ENCODE assay signal across 24 cellular contexts in genomic region chr10:51269816-51270215, GRCh38.
DNase-seq lines count a peak whose midpoint lies in the region; ATAC-seq, FAIRE-seq and TF ChIP-seq lines count a peak whose summit lies in the region.
"Had no signal": no experiment of that assay in that cellular context is flagged by ENCODE, and none has a peak within 500 bp of the region (broad histone marks: within the 10 kb centered on the region; RNA-seq: fewer than 3 reads in every experiment).

No MANE protein-coding gene starts in this region.

- no peak overlapping the region for H2AFZ ChIP-seq in IMR-90 (replicated peaks; ENCODE audit: low read length, poor library complexity)
- no peak overlapping the region for H2AFZ ChIP-seq in H1 (ENCODE audit: low read length)
- no peak overlapping the region for H2AFZ ChIP-seq in neural progenitor cell (replicated peaks)

- H3K56ac ChIP-seq in IMR-90 (ENCODE audit: extremely low read depth, insufficient read depth, low read length): no peak overlapping the region
- H3K56ac ChIP-seq in H1 (replicated peaks; ENCODE audit: insufficient read length, low read depth, low read length): no peak overlapping the region

- no peaks in the 10 kb centered on the region for H3K9me1 ChIP-seq in IMR-90 (ENCODE audit: insufficient read depth, low read length)

- H4K8ac ChIP-seq in IMR-90 (ENCODE audit: low read depth in 2 of 2, low read length in 2 of 2) (no peak overlapping the region), H1 (ENCODE audit: extremely low read depth, insufficient read depth, low read length) (no peak overlapping the region)

- no peak overlapping the region for H2BK12ac ChIP-seq in H1 (ENCODE audit: low read depth, low read length)

- H2BK20ac ChIP-seq in IMR-90 (ENCODE audit: low read depth, low read length) (no peak overlapping the region), H1 (ENCODE audit: low read length) (no peak overlapping the region)

- H3K4me1 ChIP-seq in IMR-90 (ENCODE audit: control insufficient read depth, insufficient read depth, low read length) (peaks cover 1% of the 10 kb centered on the region; the same call in 1 of the 2 replicates), H1 (replicated peaks in 1 of 4; ENCODE audit: control insufficient read depth in 3 of 4, insufficient read depth in 4 of 4, low read length in 3 of 4) (peaks cover 0 to 14% (median 0%) of the 10 kb centered on the region in 4 experiments; a peak in 3 of 7 replicates), neural progenitor cell (peaks cover 10% of the 10 kb centered on the region), tibial artery (peaks cover 0 to 54% (median 0%) of the 10 kb centered on the region in 4 donors)
- H3K4me1 ChIP-seq: BE2C, SJCRH30 had no signal

- H3K36me3 Mint-ChIP-seq in neural progenitor cell: peaks cover 2% of the 10 kb centered on the region
- H3K36me3 Mint-ChIP-seq in T-helper 17 cell (ENCODE audit: low read depth): no peaks in the 10 kb centered on the region
- H3K36me3 Mint-ChIP-seq: activated naive CD8-positive, alpha-beta T cell treated with anti-CD3 and anti-CD28 coated beads, Interleukin-2, amount 10 ng/mL, durations not matched to agents 7 days and 5 days; memory B cell had no signal

- peaks cover 4 to 14% of the 10 kb centered on the region in 2 experiments; a peak in 3 of 4 replicates for H3K79me1 ChIP-seq in IMR-90 (ENCODE audit: low read depth in 1 of 2, low read length in 2 of 2)
- H3K79me1 ChIP-seq in H1 (ENCODE audit: low read depth, low read length): no peaks in the 10 kb centered on the region

- H4K5ac ChIP-seq in IMR-90 (ENCODE audit: low read depth, low read length) (no peak overlapping the region), H1 (ENCODE audit: insufficient read length, low read depth, low read length) (peak overlapping the region; percentile 70)

- H3K23me2 ChIP-seq in H1 (ENCODE audit: low read depth, low read length): no peaks in the 10 kb centered on the region

- H3K27me3 ChIP-seq in IMR-90 (ENCODE audit: control insufficient read depth, insufficient read depth, low read length) (no peaks in the 10 kb centered on the region), H1 (replicated peaks in 1 of 4; ENCODE audit: control insufficient read depth in 3 of 4, extremely low read depth in 1 of 4, insufficient read depth in 3 of 4, low read length in 3 of 4) (no peaks in the 10 kb centered on the region), neural progenitor cell (no peaks in the 10 kb centered on the region), tibial artery (no peaks in the 10 kb centered on the region)
- H3K27me3 ChIP-seq: BE2C, SJCRH30, stomach, vagina had no signal

- H3K27ac Mint-ChIP-seq in neural progenitor cell (peak overlapping the region; percentile 31), T-helper 17 cell (no peak overlapping the region)
- H3K27ac Mint-ChIP-seq: activated naive CD8-positive, alpha-beta T cell treated with anti-CD3 and anti-CD28 coated beads, Interleukin-2, amount 10 ng/mL, durations not matched to agents 7 days and 5 days; activated T-cell treated with anti-CD3 and anti-CD28 coated beads, Interleukin-2, amount 50 U/mL, for 24 hours; memory B cell had no signal

- dilution Hi-C loops in IMR-90 (cut with HindIII; ENCODE audit: low sequenced_read_pairs, unreplicated experiment): no loop called here

- H3K9me3 Mint-ChIP-seq in neural progenitor cell: no peaks in the 10 kb centered on the region
- H3K9me3 Mint-ChIP-seq: activated naive CD8-positive, alpha-beta T cell treated with anti-CD3 and anti-CD28 coated beads, Interleukin-2, amount 10 ng/mL, durations not matched to agents 7 days and 5 days had no signal

- H2BK15ac ChIP-seq in IMR-90 (ENCODE audit: low read depth, low read length): no peak overlapping the region
- no peak overlapping the region for H2BK15ac ChIP-seq in H1 (ENCODE audit: low read length)

- H3K23ac ChIP-seq in IMR-90 (ENCODE audit: low read depth, low read length) (no peak overlapping the region), H1 (ENCODE audit: insufficient read length) (no peak overlapping the region)

- H3K18ac ChIP-seq in IMR-90 (ENCODE audit: low read depth, low read length) (no peak overlapping the region), H1 (ENCODE audit: extremely low read depth, low read length) (no peak overlapping the region; the same call in 1 of the 2 replicates)

- TF ChIP-seq POLR2A in IMR-90 (IDR thresholded peaks at IDR 0.05; ENCODE audit: low read depth, low read length): no peak
- TF ChIP-seq POLR2A in H1 (IDR thresholded peaks at IDR 0.05; ENCODE audit: control extremely low read depth in 1 of 2, low read depth in 2 of 2, low read length in 2 of 2): no peak

- H4K20me1 ChIP-seq in IMR-90 (ENCODE audit: insufficient read depth, low read length): no peaks in the 10 kb centered on the region
- no peaks in the 10 kb centered on the region for H4K20me1 ChIP-seq in H1 (replicated peaks in 1 of 2; ENCODE audit: control insufficient read depth in 1 of 2, insufficient read depth in 2 of 2, low read length in 2 of 2)
- no peaks in the 10 kb centered on the region for H4K20me1 ChIP-seq in neural progenitor cell (ENCODE audit: low read depth)

- POLR2A ChIA-PET in IMR-90 (lab: Charles Lee; ENCODE audit: unreplicated experiment): no interaction called here
- POLR2A ChIA-PET in H1 (lab: Charles Lee; ENCODE audit: partially characterized antibody): no interaction called here

- no peaks in the 10 kb centered on the region for H3K36me3 ChIP-seq in IMR-90 (ENCODE audit: control insufficient read depth, insufficient read depth, low read length)
- no peaks in the 10 kb centered on the region for H3K36me3 ChIP-seq in H1 (ENCODE audit: control insufficient read depth in 2 of 4, insufficient read depth in 4 of 4, low read length in 3 of 4)
- no peaks in the 10 kb centered on the region for H3K36me3 ChIP-seq in neural progenitor cell
- no peaks in the 10 kb centered on the region for H3K36me3 ChIP-seq in tibial artery
- H3K36me3 ChIP-seq: BE2C, SJCRH30, stomach, vagina had no signal

- intact Hi-C loops in IMR-90 (cut with micrococcal nuclease) (no loop called here), tibial artery (cut with DNase I; ENCODE audit: low total_unique reads) (no loop called here)

- H3K9ac ChIP-seq in IMR-90 (ENCODE audit: low read depth, low read length): no peak overlapping the region
- no peak overlapping the region for H3K9ac ChIP-seq in H1 (replicated peaks in 1 of 4; ENCODE audit: extremely low read depth in 1 of 4, low read depth in 3 of 4, low read length in 3 of 4)
- H3K9ac ChIP-seq in neural progenitor cell: no peak overlapping the region

- H3K4me3 Mint-ChIP-seq in neural progenitor cell: no peak overlapping the region
- H3K4me3 Mint-ChIP-seq in T-helper 17 cell: no peak overlapping the region
- H3K4me3 Mint-ChIP-seq: activated naive CD8-positive, alpha-beta T cell treated with anti-CD3 and anti-CD28 coated beads, Interleukin-2, amount 10 ng/mL, durations not matched to agents 7 days and 5 days; activated T-cell treated with anti-CD3 and anti-CD28 coated beads, Interleukin-2, amount 50 U/mL, for 24 hours; memory B cell had no signal

- no peak for TF ChIP-seq EP300 in H1 (IDR thresholded peaks at IDR 0.05; ENCODE audit: borderline replicate concordance in 1 of 2, low read depth in 2 of 2, low read length in 2 of 2)

- H3K4me2 ChIP-seq in IMR-90 (ENCODE audit: low read depth, low read length): no peak overlapping the region
- no peak overlapping the region for H3K4me2 ChIP-seq in H1 (ENCODE audit: insufficient read depth in 1 of 2, low read depth in 2 of 2, low read length in 2 of 2)
- no peak overlapping the region for H3K4me2 ChIP-seq in neural progenitor cell

- DNase-seq in IMR-90 (peak; percentile 75), H1 (ENCODE audit: low read depth in 1 of 2, low spot score in 2 of 2) (no peak), neural progenitor cell (ENCODE audit: low spot score) (no peak), tibial artery (no peak), HK-2 (ENCODE audit: unreplicated experiment) (no peak), T-helper 17 cell (no peak)
- DNase-seq: activated CD4-positive, alpha-beta T cell treated with anti-CD3 and anti-CD28 coated beads, Interleukin-2, amount 50 U/mL, for 1 hour; activated naive CD8-positive, alpha-beta T cell treated with anti-CD3 and anti-CD28 coated beads, Interleukin-2, amount 10 ng/mL, durations not matched to agents 7 days and 5 days; activated T-cell treated with anti-CD3 and anti-CD28 coated beads, Interleukin-2, amount 50 U/mL, for 24 hours; BE2C; cerebellar nuclear complex; DMS153; glutamatergic neuron; H7; KG1; NCI-H1105 treated with DMSO at 0.1 percent for 48 hours; NCI-H446; SJCRH30; stomach had no signal

- FAIRE-seq in H1 (lab: Jason Lieb, UNC): no peak
- FAIRE-seq: islet of Langerhans had no signal

- H3K27ac ChIP-seq in IMR-90 (ENCODE audit: insufficient read depth, low read length) (no peak overlapping the region), H1 (ENCODE audit: low read depth, low read length) (no peak overlapping the region), neural progenitor cell (no peak overlapping the region), tibial artery (no peak overlapping the region)
- H3K27ac ChIP-seq: SJCRH30, stomach, vagina had no signal

- ATAC-seq in GM18498 (IDR thresholded peaks at IDR 0.05; ENCODE audit: unreplicated experiment) (peak; percentile 41), IMR-90 (ENCODE audit: low read depth) (peak; percentile 87), HG02759 (IDR thresholded peaks at IDR 0.05; ENCODE audit: unreplicated experiment) (no peak), T-helper 17 cell (no peak)

- H3K4me3 ChIP-seq in IMR-90 (ENCODE audit: insufficient read depth, low read depth, low read length) (no peak overlapping the region), H1 (ENCODE audit: extremely low read depth in 1 of 4, insufficient read depth in 2 of 4, low read depth in 3 of 4, low read length in 4 of 4) (no peak overlapping the region), neural progenitor cell (no peak overlapping the region), tibial artery (no peak overlapping the region)
- H3K4me3 ChIP-seq: SJCRH30, stomach, vagina had no signal

- H2AK5ac ChIP-seq in IMR-90 (ENCODE audit: low read depth, low read length): no peak overlapping the region
- no peak overlapping the region for H2AK5ac ChIP-seq in H1 (ENCODE audit: low read depth, low read length)

- peaks cover 35% of the 10 kb centered on the region for H3K4me1 Mint-ChIP-seq in neural progenitor cell
- no peaks in the 10 kb centered on the region for H3K4me1 Mint-ChIP-seq in T-helper 17 cell
- H3K4me1 Mint-ChIP-seq: activated naive CD8-positive, alpha-beta T cell treated with anti-CD3 and anti-CD28 coated beads, Interleukin-2, amount 10 ng/mL, durations not matched to agents 7 days and 5 days; memory B cell had no signal

- H3K79me2 ChIP-seq in H1 (ENCODE audit: control insufficient read depth in 1 of 2, insufficient read depth in 2 of 2, low read length in 2 of 2) (peaks cover 0 to 3% of the 10 kb centered on the region in 2 experiments; a peak in 1 of 4 replicates), neural progenitor cell (ENCODE audit: low read depth) (no peaks in the 10 kb centered on the region)

- TF ChIP-seq CTCF in IMR-90 (conservative IDR thresholded peaks at IDR 0.05; ENCODE audit: low read depth, low read length): no peak
- TF ChIP-seq CTCF in H1 (IDR thresholded peaks at IDR 0.05; ENCODE audit: control extremely low read depth in 1 of 3, insufficient read depth in 1 of 3, low read depth in 1 of 3, low read length in 3 of 3): no peak
- no peak for TF ChIP-seq CTCF in neural progenitor cell (IDR thresholded peaks at IDR 0.05)
- TF ChIP-seq CTCF in tibial artery (IDR thresholded peaks at IDR 0.05): no peak

- H3K27me3 Mint-ChIP-seq in neural progenitor cell (ENCODE audit: insufficient read depth, low read depth): no peaks in the 10 kb centered on the region
- no peaks in the 10 kb centered on the region for H3K27me3 Mint-ChIP-seq in T-helper 17 cell
- H3K27me3 Mint-ChIP-seq: activated T-cell treated with anti-CD3 and anti-CD28 coated beads, Interleukin-2, amount 50 U/mL, for 24 hours; memory B cell had no signal

- H3K9me3 ChIP-seq in IMR-90 (ENCODE audit: control insufficient read depth, insufficient read depth, low read length): no peaks in the 10 kb centered on the region
- H3K9me3 ChIP-seq in H1 (ENCODE audit: insufficient read depth in 2 of 2, low read depth in 1 of 2, low read length in 1 of 2): no peaks in the 10 kb centered on the region
- H3K9me3 ChIP-seq in neural progenitor cell (ENCODE audit: low read depth): no peaks in the 10 kb centered on the region
- H3K9me3 ChIP-seq in tibial artery: no peaks in the 10 kb centered on the region
- no peaks in the 10 kb centered on the region for H3K9me3 ChIP-seq in T-helper 17 cell (ENCODE audit: control insufficient read depth, low read length, poor library complexity, severe bottlenecking)
- H3K9me3 ChIP-seq: BE2C, SJCRH30, stomach, vagina had no signal

- H2BK120ac ChIP-seq in IMR-90 (ENCODE audit: low read depth, low read length) (no peak overlapping the region), H1 (replicated peaks; ENCODE audit: low read depth, low read length) (peak overlapping the region; percentile 98)

- no peak overlapping the region for H2AK9ac ChIP-seq in IMR-90 (replicated peaks; ENCODE audit: low read depth, low read length, poor library complexity)

- no peak overlapping the region for H3K4ac ChIP-seq in IMR-90 (ENCODE audit: low read depth, low read length)
- H3K4ac ChIP-seq in H1 (replicated peaks; ENCODE audit: insufficient read length, low read depth, low read length): no peak overlapping the region

- peaks cover 3% of the 10 kb centered on the region for H3F3A ChIP-seq in neural progenitor cell (ENCODE audit: low read depth)

- H3K14ac ChIP-seq in IMR-90 (replicated peaks; ENCODE audit: low read depth, low read length) (no peak overlapping the region), H1 (ENCODE audit: insufficient read length) (no peak overlapping the region)

- H4K91ac ChIP-seq in IMR-90 (ENCODE audit: insufficient read depth, low read depth, low read length) (no peak overlapping the region), H1 (replicated peaks; ENCODE audit: insufficient read length, low read length) (peak overlapping the region; percentile 66)

- in situ Hi-C loops in IMR-90 (cut with MboI; ENCODE audit: low sequenced_read_pairs): no loop called here

- BruUV-seq in IMR-90 (replicated peaks; lab: Mats Ljungman, UMichigan): no TSS peak

- TF ChIP-seq RAD21 in IMR-90 (IDR thresholded peaks at IDR 0.05; ENCODE audit: low read length): no peak
- TF ChIP-seq RAD21 in H1 (IDR thresholded peaks at IDR 0.05 in 1 of 2, conservative IDR thresholded peaks at IDR 0.05 in 1 of 2; ENCODE audit: low read depth in 2 of 2, low read length in 2 of 2): no peak

- H2BK5ac ChIP-seq in IMR-90 (ENCODE audit: low read depth, low read length, poor library complexity, severe bottlenecking) (no peak overlapping the region), H1 (ENCODE audit: low read depth, low read length) (no peak overlapping the region; the same call in 1 of the 2 replicates)

- CTCF ChIA-PET in IMR-90 (lab: Yijun Ruan, JAX): no interaction called here
- CTCF ChIA-PET in H1 (lab: Charles Lee; ENCODE audit: partially characterized antibody): no interaction called here

Comparison
In these comparisons a context has a peak if more than half of its experiments do, and no peak if none do; other contexts are left out.
1. ATAC-seq: peak in GM18498 (single experiment) and IMR-90 (single experiment); none in HG02759 (single experiment) and T-helper 17 cell (single experiment).